Comparison of ENCODE assay signal across 9 cellular contexts in the genomic region with DNA sequence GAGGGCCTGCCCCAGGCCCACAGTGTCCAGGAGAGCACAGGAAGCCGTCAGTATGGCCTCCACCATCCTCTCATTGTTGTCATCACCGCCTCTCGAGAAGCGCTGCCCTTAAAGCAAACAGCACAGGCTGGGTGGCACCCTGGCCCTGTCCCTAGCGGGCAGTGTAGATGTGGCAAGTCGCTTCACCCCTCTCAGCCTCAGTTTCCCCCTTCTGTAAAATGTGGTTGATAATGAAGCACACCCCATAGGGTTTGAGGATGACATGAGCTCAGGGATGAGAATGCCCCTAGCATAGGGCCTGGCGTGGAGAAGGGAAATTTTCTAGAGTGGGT. TPM values are rescaled to one million over a fixed set of nuclear protein-coding genes. Genes with fewer than 3 reads are reported as not detected.
DNase-seq lines count a peak whose midpoint lies in the region; ATAC-seq and TF ChIP-seq lines count a peak whose summit lies in the region.
"Had no signal": no experiment of that assay in that cellular context is flagged by ENCODE, and none has a peak within 500 bp of the region (broad histone marks: within the 10 kb centered on the region; RNA-seq: fewer than 3 reads in every experiment).

No MANE protein-coding gene starts in this region.

- H3K4me1 Mint-ChIP-seq in GM23338: peaks cover 23% of the 10 kb centered on the region

- H3K4me3 ChIP-seq in GM23338 (no peak overlapping the region), OCI-LY7 (ENCODE audit: low read depth, low read length, poor library complexity, severe bottlenecking) (peak overlapping the region; percentile 64), epithelial cell of proximal tubule (ENCODE audit: low read depth, low read length) (no peak overlapping the region), gastrocnemius medialis (peak overlapping the region in 1 of 4 donors; percentile 50), H7 (ENCODE audit: insufficient read depth, low read depth, low read length) (no peak overlapping the region)

- H3K27ac Mint-ChIP-seq in GM23338: no peak overlapping the region

- peaks cover 5% of the 10 kb centered on the region for H3K27me3 Mint-ChIP-seq in GM23338 (ENCODE audit: insufficient read depth, low read depth, poor library complexity)

- no peaks in the 10 kb centered on the region for H3K9me3 ChIP-seq in OCI-LY7 (ENCODE audit: low read length)
- H3K9me3 ChIP-seq in gastrocnemius medialis: no peaks in the 10 kb centered on the region
- H3K9me3 ChIP-seq: gastroesophageal sphincter, neutrophil had no signal

- H2AFZ ChIP-seq in GM23338 (no peak overlapping the region), OCI-LY7 (ENCODE audit: low read length) (peak overlapping the region; percentile 97; the same call in 1 of the 2 replicates)

- POLR2A ChIA-PET in OCI-LY7 (lab: Charles Lee): no interaction called here

- H3K9me3 Mint-ChIP-seq in GM23338: no peaks in the 10 kb centered on the region

- intact Hi-C loops in OCI-LY7 (cut with micrococcal nuclease; ENCODE audit: unreplicated experiment): loop anchor here (1.0 kb wide), 2 partner anchors 51 to 234 kb away; no protein-coding TSS in a partner anchor
- intact Hi-C loops in gastrocnemius medialis (cut with DNase I; ENCODE audit: low total_unique reads): loop anchor here (1.0 to 2.0 kb wide), 5 partner anchors 28 to 234 kb away; no protein-coding TSS in a partner anchor

- in situ Hi-C loops in gastrocnemius medialis (cut with MboI; ENCODE audit: low sequenced_read_pairs in 4 of 4): loop anchor here in 2 of 4 donors (10.0 kb wide), 1 partner anchor 238 kb away; no protein-coding TSS in a partner anchor

- TF ChIP-seq POLR2A in gastrocnemius medialis (IDR thresholded peaks at IDR 0.05): no peak

- H3K4me2 ChIP-seq in GM23338: peak overlapping the region; percentile 51; the same call in 1 of the 2 replicates
- peak overlapping the region; percentile 75; the same call in 1 of the 2 replicates for H3K4me2 ChIP-seq in OCI-LY7 (ENCODE audit: low read length)

- no peaks in the 10 kb centered on the region for H3K27me3 ChIP-seq in GM23338 (ENCODE audit: insufficient read depth)
- H3K27me3 ChIP-seq in gastrocnemius medialis: no peaks in the 10 kb centered on the region
- no peaks in the 10 kb centered on the region for H3K27me3 ChIP-seq in H7 (ENCODE audit: control insufficient read depth, insufficient read depth, low read length)
- H3K27me3 ChIP-seq: gastroesophageal sphincter had no signal

- no peaks in the 10 kb centered on the region for H3K79me2 ChIP-seq in GM23338 (replicated peaks; ENCODE audit: insufficient read depth)
- H3K79me2 ChIP-seq in OCI-LY7 (ENCODE audit: insufficient read depth, low read depth, low read length): no peaks in the 10 kb centered on the region

- H3K4me3 Mint-ChIP-seq in GM23338: peak overlapping the region; percentile 14; the same call in 2 of the 3 replicates

- DNase-seq in GM23338 (ENCODE audit: low spot score) (no peak), OCI-LY7 (ENCODE audit: low spot score) (no peak), epithelial cell of proximal tubule (ENCODE audit: low read depth) (no peak), gastrocnemius medialis (no peak), H7 (no peak), GM19238 (ENCODE audit: insufficient read length, low spot score) (no peak)

- H3K36me3 ChIP-seq in GM23338 (ENCODE audit: insufficient read depth) (no peaks in the 10 kb centered on the region), OCI-LY7 (ENCODE audit: insufficient read depth, low read length) (no peaks in the 10 kb centered on the region), gastrocnemius medialis (no peaks in the 10 kb centered on the region), H7 (replicated peaks; ENCODE audit: control insufficient read depth, insufficient read depth, low read length) (no peaks in the 10 kb centered on the region)
- H3K36me3 ChIP-seq: gastroesophageal sphincter, neutrophil had no signal

- no peaks in the 10 kb centered on the region for H4K20me1 ChIP-seq in GM23338 (replicated peaks; ENCODE audit: insufficient read depth)
- no peaks in the 10 kb centered on the region for H4K20me1 ChIP-seq in OCI-LY7 (ENCODE audit: insufficient read depth, low read length)

- H3K4me1 ChIP-seq in GM23338 (ENCODE audit: insufficient read depth): peaks cover 9% of the 10 kb centered on the region; the same call in 1 of the 2 replicates
- H3K4me1 ChIP-seq in OCI-LY7 (ENCODE audit: insufficient read depth, low read length, poor library complexity, severe bottlenecking): peaks cover 5% of the 10 kb centered on the region
- H3K4me1 ChIP-seq in gastrocnemius medialis: peaks cover 3 to 4% of the 10 kb centered on the region in 2 donors

- CTCF ChIA-PET in OCI-LY7 (lab: Charles Lee; ENCODE audit: unreplicated experiment): interaction anchor here (0.6 kb wide), 1 partner anchor 234 kb away, joined by 4 read pairs; no protein-coding TSS in a partner anchor

- BruUV-seq in OCI-LY7 (replicated peaks; lab: Mats Ljungman, UMichigan): no TSS peak

- ATAC-seq in GM23338 (no peak), gastrocnemius medialis (peak in 1 of 2 donors; percentile 12), GM18873 (IDR thresholded peaks at IDR 0.05; ENCODE audit: low FRiP score, unreplicated experiment) (no peak)

- no peak overlapping the region for H3K27ac ChIP-seq in GM23338 (ENCODE audit: low read depth)
- no peak overlapping the region for H3K27ac ChIP-seq in OCI-LY7 (ENCODE audit: low read depth, low read length, poor library complexity, severe bottlenecking)
- peak overlapping the region; percentile 2 to 52 (median 36) for H3K27ac ChIP-seq in gastrocnemius medialis
- H3K27ac ChIP-seq: neutrophil had no signal

- TF ChIP-seq CTCF in GM23338 (conservative IDR thresholded peaks at IDR 0.05; ENCODE audit: low read depth in 2 of 2) (no peak), OCI-LY7 (conservative IDR thresholded peaks at IDR 0.05; ENCODE audit: low read length) (no peak; the same call in 1 of the 2 replicates), epithelial cell of proximal tubule (conservative IDR thresholded peaks at IDR 0.05; ENCODE audit: low read depth, low read length) (peak; percentile 0), gastrocnemius medialis (IDR thresholded peaks at IDR 0.05 in 4 of 5, conservative IDR thresholded peaks at IDR 0.05 in 1 of 5) (peak in 2 of 5 experiments; percentile 1 to 2)

- no peaks in the 10 kb centered on the region for H3K36me3 Mint-ChIP-seq in GM23338 (ENCODE audit: low read depth)

- H3K9me2 ChIP-seq in GM23338 (ENCODE audit: insufficient read depth) (no peaks in the 10 kb centered on the region), OCI-LY7 (ENCODE audit: insufficient read depth, low read length) (no peaks in the 10 kb centered on the region)

- 0 out of 2 replicates have a peak, but pooled peaks cover 3% of the 10 kb centered on the region for H3F3A ChIP-seq in GM23338 (replicated peaks; ENCODE audit: low read depth)

TF ChIP-seq in GM23338, 12 proteins besides CTCF, POLR2A, EP300 and RAD21 (continues in another document):
- TF ChIP-seq STAT1 (IDR thresholded peaks at IDR 0.05; ENCODE audit: unreplicated experiment): no peak

RNA-seq across cellular contexts. Expression of a gene that starts 13.4 kb away (rescaled TPM):
- not detected in 2 replicates for total RNA-seq in GM23338 (2014; rRNA removed; shearing (Covaris generic))
- polyA plus RNA-seq in GM23338 (2016; fragmentation: Nextera tagmentation; extraction: Ambion mirVana): not detected in 2 replicates
- not detected in 2 replicates for total RNA-seq in OCI-LY7 (2014; rRNA removed; shearing (Covaris generic))
- total RNA-seq in OCI-LY7 (2022) (not detected in 2 replicates), epithelial cell of proximal tubule (3.8 and 4.2 TPM in 2 replicates), gastrocnemius medialis (not detected)
- total RNA-seq in H7 (2014; rRNA removed; shearing (Covaris generic)): not detected in 2 replicates
- total RNA-seq: gastroesophageal sphincter had no signal

RNA-seq across cellular contexts. Expression of a gene that starts 33.2 kb away (rescaled TPM):
- total RNA-seq in GM23338 (2014; rRNA removed; shearing (Covaris generic)): not detected in 2 replicates
- polyA plus RNA-seq in GM23338 (2016; fragmentation: Nextera tagmentation; extraction: Ambion mirVana): not detected in 2 replicates
- not detected in 2 replicates for total RNA-seq in OCI-LY7 (2014; rRNA removed; shearing (Covaris generic))
- total RNA-seq in OCI-LY7 (2022) (not detected in 2 replicates), epithelial cell of proximal tubule (not detected in 2 replicates), gastrocnemius medialis (not detected)
- total RNA-seq in H7 (2014; rRNA removed; shearing (Covaris generic)): not detected in 2 replicates
- total RNA-seq: gastroesophageal sphincter had no signal

RNA-seq across cellular contexts. Expression of a gene that starts 33.3 kb away (rescaled TPM):
- total RNA-seq in GM23338 (2014; rRNA removed; shearing (Covaris generic)): 0.58 and 0.69 TPM in 2 replicates
- 0.26 and 0.27 TPM in 2 replicates for polyA plus RNA-seq in GM23338 (2016; fragmentation: Nextera tagmentation; extraction: Ambion mirVana)
- total RNA-seq in OCI-LY7 (2014; rRNA removed; shearing (Covaris generic)): 0.28 and 0.50 TPM in 2 replicates
- total RNA-seq in OCI-LY7 (2022) (0.35 and 0.42 TPM in 2 replicates), epithelial cell of proximal tubule (0.14 and 0.23 TPM in 2 replicates), gastrocnemius medialis (1 to 10 TPM in 1 of 4 donors, under 1 TPM in 2, not detected in 1; 0.18 to 4.3 (median 0.19) TPM)
- 0.73 and 1.4 TPM in 2 replicates for total RNA-seq in H7 (2014; rRNA removed; shearing (Covaris generic))

RNA-seq across cellular contexts. Expression of a gene that starts 33.8 kb away (rescaled TPM):
- total RNA-seq in GM23338 (2014; rRNA removed; shearing (Covaris generic)): not detected in 2 replicates
- not detected in 2 replicates for polyA plus RNA-seq in GM23338 (2016; fragmentation: Nextera tagmentation; extraction: Ambion mirVana)
- 0.44 TPM in 1 of 2 replicates, not detected in the other for total RNA-seq in OCI-LY7 (2014; rRNA removed; shearing (Covaris generic))
- total RNA-seq in OCI-LY7 (2022): 0.57 and 0.83 TPM in 2 replicates
- total RNA-seq in epithelial cell of proximal tubule: not detected in 2 replicates
- not detected for total RNA-seq in gastrocnemius medialis
- 0.04 TPM in 1 of 2 replicates, not detected in the other for total RNA-seq in H7 (2014; rRNA removed; shearing (Covaris generic))

Comparison
In these comparisons a context has a peak if more than half of its experiments do, and no peak if none do; other contexts are left out.
1. H3K27ac ChIP-seq: peak in gastrocnemius medialis (4 of 4); none in GM23338 (single experiment) and OCI-LY7 (single experiment).